In the genomic region with DNA sequence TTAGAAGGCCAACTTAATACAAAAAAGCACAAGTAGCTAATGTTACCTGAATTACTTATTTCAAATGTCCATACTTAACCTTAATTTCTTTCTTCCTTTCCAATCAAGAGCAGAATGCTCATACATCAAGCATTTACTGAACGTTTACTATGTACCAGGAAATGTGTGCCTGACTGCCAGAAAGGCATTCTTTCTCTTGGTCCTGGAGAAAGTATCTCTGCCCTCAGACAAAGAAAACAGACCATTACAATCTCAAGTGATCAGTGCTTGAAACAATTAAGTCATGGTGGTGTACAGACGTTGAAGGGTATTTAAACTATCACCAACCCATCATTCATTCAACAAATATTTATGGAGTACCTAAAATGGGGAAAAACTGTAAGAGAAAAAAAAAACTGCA, we compare ENCODE assay signal across 31 cellular contexts. TPM values are rescaled to one million over a fixed set of nuclear protein-coding genes. Genes with fewer than 3 reads are reported as not detected.
A peak's percentile ranks its signal among the peaks of the same experiment; 100 is the strongest.
DNase-seq lines count a peak whose midpoint lies in the region; ATAC-seq, FAIRE-seq and TF ChIP-seq lines count a peak whose summit lies in the region.
"Had no signal": no experiment of that assay in that cellular context is flagged by ENCODE, and none has a peak within 500 bp of the region (broad histone marks: within the 10 kb centered on the region; RNA-seq: fewer than 3 reads in every experiment).

No MANE protein-coding gene starts in this region.

- no peak overlapping the region for H2AK5ac ChIP-seq in trophoblast cell (ENCODE audit: low read length)
- no peak overlapping the region for H2AK5ac ChIP-seq in mesendoderm (ENCODE audit: low read length)

- peak overlapping the region; percentile 30; the same call in 1 of the 2 replicates for H3K27ac Mint-ChIP-seq in HFFc6
- H3K27ac Mint-ChIP-seq: activated CD4-positive, alpha-beta T cell treated with anti-CD3 and anti-CD28 coated beads for 36 hours; stimulated activated memory B cell treated with anti-CD40 and anti-IgM and Interleukin-4, amounts not matched to agents 10 μg/mL and 1 μg/mL and 100 μg/mL, for 72 hours had no signal

- peaks cover 2% of the 10 kb centered on the region; the same call in 1 of the 2 replicates for H3K27me3 Mint-ChIP-seq in HFFc6 (ENCODE audit: insufficient read depth)
- H3K27me3 Mint-ChIP-seq: activated CD4-positive, alpha-beta T cell treated with anti-CD3 and anti-CD28 coated beads for 36 hours; activated naive CD4-positive, alpha-beta T cell treated with anti-CD3 and anti-CD28 coated beads, Interleukin-2, amount 50 U/mL, for 24 hours; stimulated activated memory B cell treated with anti-CD40 and anti-IgM and Interleukin-4, amounts not matched to agents 10 μg/mL and 1 μg/mL and 100 μg/mL, for 72 hours; type B pancreatic cell had no signal

- no peaks in the 10 kb centered on the region for H3K79me1 ChIP-seq in trophoblast cell (ENCODE audit: low read length)
- peaks cover 8% of the 10 kb centered on the region for H3K79me1 ChIP-seq in mesendoderm (ENCODE audit: low read length)

- H2BK15ac ChIP-seq in mesendoderm (replicated peaks; ENCODE audit: low read depth) = no peak overlapping the region

- peaks cover 21% of the 10 kb centered on the region for H4K20me1 ChIP-seq in endothelial cell of umbilical vein (replicated peaks; ENCODE audit: control insufficient read depth, extremely low read depth, insufficient read depth, low read length)

- H3K4ac ChIP-seq in trophoblast cell (ENCODE audit: low read depth, low read length) = no peak overlapping the region
- H3K4ac ChIP-seq in mesendoderm (ENCODE audit: low read depth, low read length) = no peak overlapping the region

- H2BK5ac ChIP-seq in trophoblast cell (ENCODE audit: low read depth, low read length, poor library complexity) (no peak overlapping the region), mesendoderm (ENCODE audit: low read length) (no peak overlapping the region)

- H4K8ac ChIP-seq in trophoblast cell (ENCODE audit: low read depth, low read length) (no peak overlapping the region), mesendoderm (ENCODE audit: low read depth, low read length) (no peak overlapping the region)

- H2BK12ac ChIP-seq in trophoblast cell (ENCODE audit: low read length) = no peak overlapping the region

- dilution Hi-C loops in endothelial cell of umbilical vein (cut with MboI; ENCODE audit: extremely low pct_ligation_motif_present, low sequenced_read_pairs) = no loop called here

- H4K91ac ChIP-seq in trophoblast cell (ENCODE audit: low read depth, low read length) = no peak overlapping the region

- peaks cover 34% of the 10 kb centered on the region for H3K36me3 Mint-ChIP-seq in HFFc6 (ENCODE audit: low read depth)

- H3K27me3 ChIP-seq in endothelial cell of umbilical vein (ENCODE audit: control insufficient read depth in 2 of 2, insufficient read depth in 2 of 2, low read length in 2 of 2) (no peaks in the 10 kb centered on the region), trophoblast cell (ENCODE audit: insufficient read depth, low read length) (no peaks in the 10 kb centered on the region), mesendoderm (ENCODE audit: insufficient read depth, low read length, poor library complexity) (no peaks in the 10 kb centered on the region), body of pancreas (no peaks in the 10 kb centered on the region)
- H3K27me3 ChIP-seq: cardiac muscle cell, heart left ventricle, Peyer's patch had no signal

- H3K4me3 Mint-ChIP-seq in HFFc6 = no peak overlapping the region
- H3K4me3 Mint-ChIP-seq: activated CD4-positive, alpha-beta T cell treated with anti-CD3 and anti-CD28 coated beads for 36 hours; nephron; stimulated activated memory B cell treated with anti-CD40 and anti-IgM and Interleukin-4, amounts not matched to agents 10 μg/mL and 1 μg/mL and 100 μg/mL, for 72 hours; type B pancreatic cell had no signal

- no TSS peak for BruUV-seq in endothelial cell of umbilical vein (replicated peaks; lab: Mats Ljungman, UMichigan)

- H4K5ac ChIP-seq in mesendoderm (ENCODE audit: low read length) = no peak overlapping the region

- peaks cover 21% of the 10 kb centered on the region for H3K9me3 Mint-ChIP-seq in HFFc6

- H3K23ac ChIP-seq in trophoblast cell (ENCODE audit: low read length) = no peak overlapping the region
- no peak overlapping the region for H3K23ac ChIP-seq in mesendoderm (ENCODE audit: low read length)

- no CpG with 5 or more reads among the region's 2 CpGs for WGBS in trophoblast cell (ENCODE audit: extremely low coverage, insufficient coverage, insufficient read length)
- no CpG with 5 or more reads among the region's 2 CpGs for WGBS in mesendoderm (ENCODE audit: extremely low coverage, insufficient coverage, low lambda C conversion rate)
- WGBS in body of pancreas, 2 donors = 20 to 30% methylated on average over 2 of the region's 2 CpGs

- H3K4me2 ChIP-seq in endothelial cell of umbilical vein (ENCODE audit: insufficient read depth, low read length) = no peak overlapping the region
- H3K4me2 ChIP-seq in trophoblast cell (ENCODE audit: low read length) = no peak overlapping the region
- H3K4me2 ChIP-seq in mesendoderm (ENCODE audit: low read length) = no peak overlapping the region

- TF ChIP-seq CTCF in HFFc6 (IDR thresholded peaks at IDR 0.05) (no peak), endothelial cell of umbilical vein (IDR thresholded peaks at IDR 0.05; ENCODE audit: extremely low read depth in 1 of 2, insufficient read depth in 1 of 2, low read depth in 1 of 2, low read length in 2 of 2) (no peak), body of pancreas (IDR thresholded peaks at IDR 0.05) (no peak)

- no peak for TF ChIP-seq POLR2A in endothelial cell of umbilical vein (IDR thresholded peaks at IDR 0.05; ENCODE audit: low read depth, low read length)
- TF ChIP-seq POLR2A in body of pancreas (IDR thresholded peaks at IDR 0.05) = no peak

- H2BK120ac ChIP-seq in trophoblast cell (ENCODE audit: insufficient read depth, low read length, poor library complexity) = no peak overlapping the region
- no peak overlapping the region for H2BK120ac ChIP-seq in mesendoderm (ENCODE audit: low read depth, low read length)

- CTCF ChIA-PET in endothelial cell of umbilical vein (lab: Charles Lee) = interaction anchor here (0.9 to 2.4 kb wide), 3 partner anchors 8 to 150 kb away, joined by 3 to 12 read pairs (median 5); no protein-coding TSS in a partner anchor

- H3K9me3 ChIP-seq in endothelial cell of umbilical vein (replicated peaks; ENCODE audit: control insufficient read depth, insufficient read depth, low read length) (no peaks in the 10 kb centered on the region), trophoblast cell (ENCODE audit: insufficient read depth, low read depth, low read length) (no peaks in the 10 kb centered on the region), body of pancreas (no peaks in the 10 kb centered on the region)

- no peak overlapping the region for H3K18ac ChIP-seq in trophoblast cell (ENCODE audit: low read length)
- no peak overlapping the region for H3K18ac ChIP-seq in mesendoderm (ENCODE audit: low read length)

- H3K79me2 ChIP-seq in endothelial cell of umbilical vein (ENCODE audit: control insufficient read depth, insufficient read depth, low read length) (peaks cover 95% of the 10 kb centered on the region), trophoblast cell (ENCODE audit: control insufficient read depth, insufficient read depth, low read length, poor library complexity) (peaks cover 5% of the 10 kb centered on the region), mesendoderm (ENCODE audit: control insufficient read depth, insufficient read depth, low read length) (peaks cover 79% of the 10 kb centered on the region)

- peaks cover 46% of the 10 kb centered on the region for H3K4me1 Mint-ChIP-seq in HFFc6 (ENCODE audit: low read depth)

- intact Hi-C loops in endothelial cell of umbilical vein (cut with micrococcal nuclease) (no loop called here), body of pancreas (cut with DNase I) (no loop called here)

- H3K4me3 ChIP-seq in endothelial cell of umbilical vein (replicated peaks in 1 of 3; ENCODE audit: insufficient read depth in 1 of 3, low read depth in 1 of 3, low read length in 3 of 3) (no peak overlapping the region), trophoblast cell (ENCODE audit: low read depth, low read length) (no peak overlapping the region), mesendoderm (ENCODE audit: low read length) (no peak overlapping the region), body of pancreas (no peak overlapping the region)
- H3K4me3 ChIP-seq: cardiac muscle cell, coronary artery, heart left ventricle, Peyer's patch, skin epidermis had no signal

- no peak for FAIRE-seq in endothelial cell of umbilical vein (lab: Jason Lieb, UNC)

- DNase-seq in GM04503 (ENCODE audit: low read depth) = peak; percentile 13
- peak; percentile 8 for DNase-seq in HFFc6
- peak; percentile 19 for DNase-seq in endothelial cell of umbilical vein (ENCODE audit: low read depth, low spot score)
- peak in 1 of 2 donors; percentile 49 for DNase-seq in trophoblast cell
- DNase-seq in SK-N-DZ (ENCODE audit: low spot score) = no peak
- no peak for DNase-seq in mesendoderm
- no peak for DNase-seq in body of pancreas
- DNase-seq: activated CD4-positive, alpha-beta T cell treated with anti-CD3 and anti-CD28 coated beads for 36 hours; anterior cingulate cortex; Calu3; DMS79 treated with DMSO at 0.1 percent for 48 hours; foreskin melanocyte; HCEC 1CT; heart left ventricle; MM.1S; NCI-H1417; NCI-H2029 treated with DMSO at 0.1 percent for 48 hours; NCI-H226; NCI-H748 treated with DMSO at 0.1 percent for 48 hours; Peyer's patch; retina; SHP77 treated with DMSO at 0.1 percent for 48 hours; T-helper 9 cell had no signal

- no peak overlapping the region for H3K14ac ChIP-seq in trophoblast cell (ENCODE audit: low read length)

- H3K9me1 ChIP-seq in endothelial cell of umbilical vein (replicated peaks; ENCODE audit: control insufficient read depth, extremely low read depth, insufficient read depth, low read length) = peaks cover 3% of the 10 kb centered on the region

- H3K9ac ChIP-seq in endothelial cell of umbilical vein (replicated peaks; ENCODE audit: extremely low read depth, insufficient read depth, low read length) (no peak overlapping the region), trophoblast cell (ENCODE audit: low read length) (no peak overlapping the region), mesendoderm (ENCODE audit: low read length) (no peak overlapping the region)

- H3K4me1 ChIP-seq in endothelial cell of umbilical vein (ENCODE audit: control insufficient read depth, extremely low read depth, insufficient read depth, low read length) (no peaks in the 10 kb centered on the region), trophoblast cell (ENCODE audit: control insufficient read depth in 1 of 2, insufficient read depth in 2 of 2, low read length in 2 of 2) (peaks cover 2 to 7% of the 10 kb centered on the region in 2 experiments), mesendoderm (ENCODE audit: control insufficient read depth, low read depth, low read length) (no peaks in the 10 kb centered on the region), body of pancreas (peaks cover 12% of the 10 kb centered on the region)

- H4K12ac ChIP-seq in trophoblast cell (ENCODE audit: low read depth, low read length) = no peak overlapping the region

- H3K56ac ChIP-seq in mesendoderm (ENCODE audit: low read length) = no peak overlapping the region

- H2AFZ ChIP-seq in endothelial cell of umbilical vein (ENCODE audit: low read depth, low read length) (no peak overlapping the region), trophoblast cell (ENCODE audit: insufficient read depth, low read length, poor library complexity) (no peak overlapping the region)

- POLR2A ChIA-PET in endothelial cell of umbilical vein (lab: Charles Lee) = no interaction called here

- H3K27ac ChIP-seq in endothelial cell of umbilical vein (ENCODE audit: insufficient read depth, low read depth, low read length) (no peak overlapping the region), trophoblast cell (ENCODE audit: low read depth, low read length) (peak overlapping the region; percentile 49), mesendoderm (ENCODE audit: low read depth, low read length) (no peak overlapping the region), body of pancreas (no peak overlapping the region)
- H3K27ac ChIP-seq: cardiac muscle cell, coronary artery, heart left ventricle, Peyer's patch, skin epidermis had no signal

- no peak for ATAC-seq in body of pancreas
- ATAC-seq: activated CD4-positive, alpha-beta T cell treated with anti-CD3 and anti-CD28 coated beads for 36 hours; esophagus mucosa; heart left ventricle; stimulated activated memory B cell treated with anti-CD40 and anti-IgM and Interleukin-4, amounts not matched to agents 10 μg/mL and 1 μg/mL and 100 μg/mL, for 72 hours had no signal

- H3K36me3 ChIP-seq in endothelial cell of umbilical vein (ENCODE audit: control insufficient read depth in 2 of 2, extremely low read depth in 1 of 2, insufficient read depth in 2 of 2, low read length in 2 of 2) (peaks cover 0 to 2% of the 10 kb centered on the region in 2 experiments), trophoblast cell (ENCODE audit: control insufficient read depth in 1 of 2, insufficient read depth in 2 of 2, low read length in 2 of 2) (peaks cover 6 to 7% of the 10 kb centered on the region in 2 experiments), mesendoderm (ENCODE audit: control insufficient read depth, insufficient read depth, low read length) (no peaks in the 10 kb centered on the region), body of pancreas (replicated peaks in 1 of 2; ENCODE audit: insufficient read depth in 1 of 2, low read depth in 2 of 2) (no peaks in the 10 kb centered on the region)
- H3K36me3 ChIP-seq: cardiac muscle cell had no signal

RNA-seq across cellular contexts. Expression of a gene that starts 26.4 kb away (rescaled TPM):
- 100 to 1,000 TPM; 124 to 150 (median 135) TPM for total RNA-seq in HFFc6 (2021; fragmentation: NEBNext Ultra II Directional; extraction: Animal tissue kit (Norgen Biotek cat#: 25700))
- 134 and 142 TPM in 2 replicates for total RNA-seq in endothelial cell of umbilical vein
- polyA plus RNA-seq in endothelial cell of umbilical vein = 57.0 and 68.4 TPM in 2 replicates
- polyA plus RNA-seq in endothelial cell of umbilical vein (2011; cell fraction: cytosol; rRNA removed) = 69.2 and 73.8 TPM in 2 replicates
- 79.0 and 89.1 TPM in 2 replicates for polyA plus RNA-seq in endothelial cell of umbilical vein (2011; cell fraction: nucleus; rRNA removed)
- polyA plus RNA-seq in endothelial cell of umbilical vein (2012) = 129 and 136 TPM in 2 replicates
- 165 and 182 TPM in 2 replicates for polyA minus RNA-seq in endothelial cell of umbilical vein
- 39.4 TPM for polyA minus RNA-seq in endothelial cell of umbilical vein (2011; cell fraction: cytosol; rRNA and poly(A)+ RNA removed)
- polyA minus RNA-seq in endothelial cell of umbilical vein (2011; cell fraction: nucleus; rRNA and poly(A)+ RNA removed) = 90.3 and 120 TPM in 2 replicates
- polyA plus RNA-seq in trophoblast cell (2013) = 150 and 154 TPM in 2 replicates
- 146 and 149 TPM in 2 replicates for polyA plus RNA-seq in SK-N-DZ (2014; cell fraction: cytosol; rRNA removed)
- polyA plus RNA-seq in SK-N-DZ (2014; cell fraction: nucleus; rRNA removed) = 86.3 and 90.8 TPM in 2 replicates
- 180 TPM for polyA plus RNA-seq in mesendoderm (2013, experiment 1 of 2)
- 182 TPM for polyA plus RNA-seq in mesendoderm (2013, experiment 2 of 2)
- total RNA-seq in body of pancreas = 10 to 100 TPM; 40.5 to 52.7 TPM

RNA-seq across cellular contexts. Expression of a gene that starts 54.9 kb away (rescaled TPM):
- 10 to 100 TPM; 36.7 to 47.0 (median 42.1) TPM for total RNA-seq in HFFc6 (2021; fragmentation: NEBNext Ultra II Directional; extraction: Animal tissue kit (Norgen Biotek cat#: 25700))
- total RNA-seq in endothelial cell of umbilical vein (30.6 and 34.3 TPM in 2 replicates), body of pancreas (10 to 100 TPM; 16.3 to 27.4 TPM)
- 33.3 and 36.1 TPM in 2 replicates for polyA plus RNA-seq in endothelial cell of umbilical vein
- polyA plus RNA-seq in endothelial cell of umbilical vein (2011; cell fraction: cytosol; rRNA removed) = 25.9 and 27.9 TPM in 2 replicates
- polyA plus RNA-seq in endothelial cell of umbilical vein (2011; cell fraction: nucleus; rRNA removed) = 35.0 and 37.4 TPM in 2 replicates
- 22.1 and 24.7 TPM in 2 replicates for polyA plus RNA-seq in endothelial cell of umbilical vein (2012)
- 56.4 and 58.8 TPM in 2 replicates for polyA minus RNA-seq in endothelial cell of umbilical vein
- 9.3 TPM for polyA minus RNA-seq in endothelial cell of umbilical vein (2011; cell fraction: cytosol; rRNA and poly(A)+ RNA removed)
- 15.1 and 19.3 TPM in 2 replicates for polyA minus RNA-seq in endothelial cell of umbilical vein (2011; cell fraction: nucleus; rRNA and poly(A)+ RNA removed)
- polyA plus RNA-seq in trophoblast cell (2013) = 41.1 and 43.4 TPM in 2 replicates
- 21.7 and 23.4 TPM in 2 replicates for polyA plus RNA-seq in SK-N-DZ (2014; cell fraction: cytosol; rRNA removed)
- 17.1 and 23.5 TPM in 2 replicates for polyA plus RNA-seq in SK-N-DZ (2014; cell fraction: nucleus; rRNA removed)
- 8.6 TPM for polyA plus RNA-seq in mesendoderm (2013, experiment 1 of 2)
- polyA plus RNA-seq in mesendoderm (2013, experiment 2 of 2) = 8.9 TPM

Comparison
In these comparisons a context has a peak if more than half of its experiments do, and no peak if none do; other contexts are left out.
1. DNase-seq: peak in GM04503 (single experiment), HFFc6 (single experiment) and endothelial cell of umbilical vein (single experiment); none in SK-N-DZ (single experiment), mesendoderm (single experiment) and body of pancreas (0 of 4).